In genomic region chr15:23687143-23687470, GRCh38 we compare ENCODE assay signal across 8 cellular contexts. TPM values are rescaled to one million over a fixed set of nuclear protein-coding genes. Genes with fewer than 3 reads are reported as not detected.
DNase-seq lines count a peak whose midpoint lies in the region; ATAC-seq and TF ChIP-seq lines count a peak whose summit lies in the region.

Gene NDN (minus strand): TSS chr15:23687305. CDS start chr15:23687217, 88 bp downstream.

- H4K20me1 ChIP-seq in SK-N-SH (ENCODE audit: insufficient read depth), result no peaks in the 10 kb centered on the region

- ATAC-seq in HG03280 (IDR thresholded peaks at IDR 0.05; ENCODE audit: unreplicated experiment) (no peak), HG03108 (IDR thresholded peaks at IDR 0.05; ENCODE audit: unreplicated experiment) (no peak)

- no peak for TF ChIP-seq CTCF in SK-N-SH (IDR thresholded peaks at IDR 0.05)

- WGBS in SK-N-SH (ENCODE audit: low lambda C conversion rate), result 0% methylated on average over 1 of the region's 38 CpGs

- no peak for TF ChIP-seq RAD21 in SK-N-SH (IDR thresholded peaks at IDR 0.05; ENCODE audit: low read length)

- no peaks in the 10 kb centered on the region for H3K36me3 ChIP-seq in SK-N-SH (replicated peaks in 1 of 2; ENCODE audit: control insufficient read depth in 1 of 2, insufficient read depth in 2 of 2, low read length in 1 of 2)

- in situ Hi-C loops in Caki2 (cut with HindIII; ENCODE audit: low pct_unique_long_range_greater_than_20kb, low sequenced_read_pairs), result no loop called here

- POLR2A ChIA-PET in SK-N-SH (lab: Yijun Ruan, JAX), result no interaction called here

- H3K27ac ChIP-seq in SK-N-SH (ENCODE audit: low read depth in 2 of 2, low read length in 1 of 2), result no peak within 1 kb of the TSS

- CTCF ChIA-PET in SK-N-SH (lab: Yijun Ruan, JAX), result no interaction called here

- no peaks in the 10 kb centered on the region for H3F3A ChIP-seq in SK-N-SH (replicated peaks; ENCODE audit: insufficient read depth)

- no peak within 1 kb of the TSS for H3K9ac ChIP-seq in SK-N-SH

- H3K4me3 ChIP-seq in SK-N-SH (ENCODE audit: low read depth in 2 of 2, low read length in 1 of 2), result peak within 1 kb of the TSS; percentile 39 to 55; a peak in 3 of 4 replicates

- no peak for TF ChIP-seq EP300 in SK-N-SH (IDR thresholded peaks at IDR 0.05; ENCODE audit: borderline replicate concordance in 1 of 2, low read depth in 1 of 2, low read length in 1 of 2)

- no peaks in the 10 kb centered on the region for H3K27me3 ChIP-seq in SK-N-SH (ENCODE audit: insufficient read depth)

- H3K79me2 ChIP-seq in SK-N-SH (ENCODE audit: insufficient read depth), result no peaks in the 10 kb centered on the region

- H3K9me3 ChIP-seq in SK-N-SH, result no peaks in the 10 kb centered on the region

- no peaks in the 10 kb centered on the region for H3K9me2 ChIP-seq in SK-N-SH

- DNase-seq in Caki2 (ENCODE audit: low read depth) (peak; percentile 42), SK-N-SH (peak; percentile 43), germinal center (ENCODE audit: low spot score) (peak; percentile 12), occipital lobe (lab: John Stamatoyannopoulos, UW) (peak; percentile 13), T1000 (lab: John Stamatoyannopoulos, UW) (no peak), OCI-M1 (lab: John Stamatoyannopoulos, UW) (no peak)

- H3K4me1 ChIP-seq in SK-N-SH (ENCODE audit: control insufficient read depth in 1 of 2, insufficient read depth in 2 of 2, low read depth in 1 of 2, low read length in 1 of 2), result no peaks in the 10 kb centered on the region

- H2AFZ ChIP-seq in SK-N-SH (ENCODE audit: low read depth), result no peak within 1 kb of the TSS

- peak within 1 kb of the TSS; percentile 52; the same call in 1 of the 2 replicates for H3K4me2 ChIP-seq in SK-N-SH

TF ChIP-seq in SK-N-SH, 30 proteins besides CTCF, POLR2A, EP300 and RAD21:
- TF ChIP-seq GABPA (IDR thresholded peaks at IDR 0.05; ENCODE audit: low read depth) (peak; percentile 40), EZH2phosphoT487 (IDR thresholded peaks at IDR 0.05; ENCODE audit: borderline replicate concordance, low read depth) (no peak), MAX (IDR thresholded peaks at IDR 0.05; ENCODE audit: low read depth) (peak; percentile 29; the same call in 1 of the 2 replicates), MXI1 (IDR thresholded peaks at IDR 0.05; ENCODE audit: low read depth, low read length) (no peak), RCOR1 (IDR thresholded peaks at IDR 0.05; ENCODE audit: low read length) (no peak), YY1 (IDR thresholded peaks at IDR 0.05; ENCODE audit: low read depth) (no peak)
- TF ChIP-seq, protein P1, sequence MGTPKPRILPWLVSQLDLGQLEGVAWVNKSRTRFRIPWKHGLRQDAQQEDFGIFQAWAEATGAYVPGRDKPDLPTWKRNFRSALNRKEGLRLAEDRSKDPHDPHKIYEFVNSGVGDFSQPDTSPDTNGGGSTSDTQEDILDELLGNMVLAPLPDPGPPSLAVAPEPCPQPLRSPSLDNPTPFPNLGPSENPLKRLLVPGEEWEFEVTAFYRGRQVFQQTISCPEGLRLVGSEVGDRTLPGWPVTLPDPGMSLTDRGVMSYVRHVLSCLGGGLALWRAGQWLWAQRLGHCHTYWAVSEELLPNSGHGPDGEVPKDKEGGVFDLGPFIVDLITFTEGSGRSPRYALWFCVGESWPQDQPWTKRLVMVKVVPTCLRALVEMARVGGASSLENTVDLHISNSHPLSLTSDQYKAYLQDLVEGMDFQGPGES (IDR thresholded peaks at IDR 0.05; ENCODE audit: low read depth, low read length), result no peak

RNA-seq across cellular contexts. Expression of gene NDN, which starts in this region (rescaled TPM):
- 65.3 and 98.8 TPM in 2 replicates for total RNA-seq in Caki2 (2014; rRNA removed; shearing (Covaris generic); ENCODE audit: low replicate concordance)
- 23.3 and 31.6 TPM in 2 replicates for polyA plus RNA-seq in SK-N-SH (2012; rRNA removed)
- polyA plus RNA-seq in SK-N-SH (2012; cell fraction: cytosol; rRNA removed), result 20.0 and 24.7 TPM in 2 replicates
- 15.4 and 18.2 TPM in 2 replicates for polyA plus RNA-seq in SK-N-SH (2012; cell fraction: nucleus; rRNA removed)
- 76.4 TPM for total RNA-seq in occipital lobe

Comparison
In these comparisons a context has a peak if more than half of its experiments do, and no peak if none do; other contexts are left out.
1. DNase-seq: peak in Caki2 (single experiment), SK-N-SH (single experiment), germinal center (single experiment) and occipital lobe (single experiment); none in T1000 (single experiment) and OCI-M1 (single experiment).